ENCODE assay signal across 1 cellular context in the genomic region with DNA sequence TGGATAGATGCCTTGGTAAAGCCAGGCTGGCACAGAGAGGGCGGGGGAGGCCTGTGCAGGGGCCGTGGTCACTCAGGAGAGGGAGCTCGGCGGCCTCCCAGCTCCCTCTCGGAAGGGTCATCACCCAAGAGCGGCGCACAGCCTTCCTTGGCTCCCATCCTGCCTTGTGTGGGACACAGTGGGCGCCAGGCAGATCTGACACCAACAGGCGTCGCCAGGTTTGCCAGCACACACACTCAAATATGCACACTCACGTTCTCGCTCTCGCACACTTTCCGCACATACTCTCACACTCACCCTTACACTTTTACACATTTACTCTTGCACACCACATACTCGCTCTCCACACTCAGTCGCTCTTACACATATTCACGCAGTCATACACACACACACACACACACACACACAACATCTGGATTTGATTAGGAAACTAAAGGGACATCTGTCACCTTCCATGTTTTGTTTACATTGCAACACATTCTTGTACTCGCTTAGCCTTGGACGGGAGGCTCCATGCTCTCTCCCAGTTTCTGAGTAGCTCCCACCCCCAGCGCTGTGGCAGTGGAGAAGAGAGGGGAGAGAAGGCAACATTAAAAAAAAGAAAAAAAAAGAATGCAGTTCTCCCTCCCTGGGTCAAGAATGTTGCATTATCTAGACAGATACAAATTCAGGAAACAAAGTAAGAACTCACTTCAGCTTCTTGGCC.
TF ChIP-seq lines count a peak whose summit lies in the region.

No MANE protein-coding gene starts in this region.

TF ChIP-seq in HepG2, 621 proteins besides CTCF, POLR2A, EP300 and RAD21 (continued from another document and continues in another):
- TF ChIP-seq ZHX2 (IDR thresholded peaks at IDR 0.05; ENCODE audit: low read depth): no peak
- no peak for TF ChIP-seq ZHX2 (CRISPR knock-in tag; IDR thresholded peaks at IDR 0.05; ENCODE audit: borderline replicate concordance)
- TF ChIP-seq ZNF549 (CRISPR knock-in tag; IDR thresholded peaks at IDR 0.05): no peak
- TF ChIP-seq, protein P1, sequence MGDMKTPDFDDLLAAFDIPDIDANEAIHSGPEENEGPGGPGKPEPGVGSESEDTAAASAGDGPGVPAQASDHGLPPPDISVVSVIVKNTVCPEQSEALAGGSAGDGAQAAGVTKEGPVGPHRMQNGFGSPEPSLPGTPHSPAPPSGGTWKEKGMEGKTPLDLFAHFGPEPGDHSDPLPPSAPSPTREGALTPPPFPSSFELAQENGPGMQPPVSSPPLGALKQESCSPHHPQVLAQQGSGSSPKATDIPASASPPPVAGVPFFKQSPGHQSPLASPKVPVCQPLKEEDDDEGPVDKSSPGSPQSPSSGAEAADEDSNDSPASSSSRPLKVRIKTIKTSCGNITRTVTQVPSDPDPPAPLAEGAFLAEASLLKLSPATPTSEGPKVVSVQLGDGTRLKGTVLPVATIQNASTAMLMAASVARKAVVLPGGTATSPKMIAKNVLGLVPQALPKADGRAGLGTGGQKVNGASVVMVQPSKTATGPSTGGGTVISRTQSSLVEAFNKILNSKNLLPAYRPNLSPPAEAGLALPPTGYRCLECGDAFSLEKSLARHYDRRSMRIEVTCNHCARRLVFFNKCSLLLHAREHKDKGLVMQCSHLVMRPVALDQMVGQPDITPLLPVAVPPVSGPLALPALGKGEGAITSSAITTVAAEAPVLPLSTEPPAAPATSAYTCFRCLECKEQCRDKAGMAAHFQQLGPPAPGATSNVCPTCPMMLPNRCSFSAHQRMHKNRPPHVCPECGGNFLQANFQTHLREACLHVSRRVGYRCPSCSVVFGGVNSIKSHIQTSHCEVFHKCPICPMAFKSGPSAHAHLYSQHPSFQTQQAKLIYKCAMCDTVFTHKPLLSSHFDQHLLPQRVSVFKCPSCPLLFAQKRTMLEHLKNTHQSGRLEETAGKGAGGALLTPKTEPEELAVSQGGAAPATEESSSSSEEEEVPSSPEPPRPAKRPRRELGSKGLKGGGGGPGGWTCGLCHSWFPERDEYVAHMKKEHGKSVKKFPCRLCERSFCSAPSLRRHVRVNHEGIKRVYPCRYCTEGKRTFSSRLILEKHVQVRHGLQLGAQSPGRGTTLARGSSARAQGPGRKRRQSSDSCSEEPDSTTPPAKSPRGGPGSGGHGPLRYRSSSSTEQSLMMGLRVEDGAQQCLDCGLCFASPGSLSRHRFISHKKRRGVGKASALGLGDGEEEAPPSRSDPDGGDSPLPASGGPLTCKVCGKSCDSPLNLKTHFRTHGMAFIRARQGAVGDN (CRISPR knock-in tag; IDR thresholded peaks at IDR 0.05): peak; percentile 19; the same call in 1 of the 2 replicates
- TF ChIP-seq ZNF292 (CRISPR knock-in tag; IDR thresholded peaks at IDR 0.05; ENCODE audit: borderline replicate concordance, low read depth): no peak
- no peak for TF ChIP-seq ZNF34 (CRISPR knock-in tag; IDR thresholded peaks at IDR 0.05; ENCODE audit: borderline replicate concordance)
- TF ChIP-seq, protein P2, sequence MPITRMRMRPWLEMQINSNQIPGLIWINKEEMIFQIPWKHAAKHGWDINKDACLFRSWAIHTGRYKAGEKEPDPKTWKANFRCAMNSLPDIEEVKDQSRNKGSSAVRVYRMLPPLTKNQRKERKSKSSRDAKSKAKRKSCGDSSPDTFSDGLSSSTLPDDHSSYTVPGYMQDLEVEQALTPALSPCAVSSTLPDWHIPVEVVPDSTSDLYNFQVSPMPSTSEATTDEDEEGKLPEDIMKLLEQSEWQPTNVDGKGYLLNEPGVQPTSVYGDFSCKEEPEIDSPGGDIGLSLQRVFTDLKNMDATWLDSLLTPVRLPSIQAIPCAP (CRISPR knock-in tag; IDR thresholded peaks at IDR 0.05; ENCODE audit: low read depth): no peak
- no peak for TF ChIP-seq NR0B2 (CRISPR knock-in tag; IDR thresholded peaks at IDR 0.05)
- no peak for TF ChIP-seq ZNF234 (CRISPR knock-in tag; conservative IDR thresholded peaks at IDR 0.05)
- TF ChIP-seq HNRNPH1 (optimal IDR thresholded peaks at IDR 0.05; ENCODE audit: low read depth, low read length): no peak
- TF ChIP-seq, protein P3, sequence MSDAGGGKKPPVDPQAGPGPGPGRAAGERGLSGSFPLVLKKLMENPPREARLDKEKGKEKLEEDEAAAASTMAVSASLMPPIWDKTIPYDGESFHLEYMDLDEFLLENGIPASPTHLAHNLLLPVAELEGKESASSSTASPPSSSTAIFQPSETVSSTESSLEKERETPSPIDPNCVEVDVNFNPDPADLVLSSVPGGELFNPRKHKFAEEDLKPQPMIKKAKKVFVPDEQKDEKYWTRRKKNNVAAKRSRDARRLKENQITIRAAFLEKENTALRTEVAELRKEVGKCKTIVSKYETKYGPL (CRISPR knock-in tag; IDR thresholded peaks at IDR 0.05): no peak
- 0 out of 2 replicates have a peak, but pooled peaks have one; percentile 11 for TF ChIP-seq ZMYM4 (CRISPR knock-in tag; IDR thresholded peaks at IDR 0.05)
- no peak for TF ChIP-seq LCORL (IDR thresholded peaks at IDR 0.05)
- peak; percentile 53; the same call in 1 of the 2 replicates for TF ChIP-seq LCORL (CRISPR knock-in tag; IDR thresholded peaks at IDR 0.05)
- TF ChIP-seq SOX5 (CRISPR knock-in tag; IDR thresholded peaks at IDR 0.05; ENCODE audit: borderline replicate concordance): no peak
- TF ChIP-seq MTA3 (CRISPR knock-in tag; IDR thresholded peaks at IDR 0.05): no peak
- no peak for TF ChIP-seq ZNF563 (CRISPR knock-in tag; IDR thresholded peaks at IDR 0.05)
- no peak for TF ChIP-seq ZNF75D (CRISPR knock-in tag; IDR thresholded peaks at IDR 0.05; ENCODE audit: borderline replicate concordance)
- TF ChIP-seq, protein P4, sequence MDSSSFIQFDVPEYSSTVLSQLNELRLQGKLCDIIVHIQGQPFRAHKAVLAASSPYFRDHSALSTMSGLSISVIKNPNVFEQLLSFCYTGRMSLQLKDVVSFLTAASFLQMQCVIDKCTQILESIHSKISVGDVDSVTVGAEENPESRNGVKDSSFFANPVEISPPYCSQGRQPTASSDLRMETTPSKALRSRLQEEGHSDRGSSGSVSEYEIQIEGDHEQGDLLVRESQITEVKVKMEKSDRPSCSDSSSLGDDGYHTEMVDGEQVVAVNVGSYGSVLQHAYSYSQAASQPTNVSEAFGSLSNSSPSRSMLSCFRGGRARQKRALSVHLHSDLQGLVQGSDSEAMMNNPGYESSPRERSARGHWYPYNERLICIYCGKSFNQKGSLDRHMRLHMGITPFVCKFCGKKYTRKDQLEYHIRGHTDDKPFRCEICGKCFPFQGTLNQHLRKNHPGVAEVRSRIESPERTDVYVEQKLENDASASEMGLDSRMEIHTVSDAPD (CRISPR knock-in tag; IDR thresholded peaks at IDR 0.05): 0 out of 2 replicates have a peak, but pooled peaks have one; percentile 21
- TF ChIP-seq ZNF552 (CRISPR knock-in tag; IDR thresholded peaks at IDR 0.05; ENCODE audit: borderline replicate concordance): no peak
- TF ChIP-seq GMEB1 (CRISPR knock-in tag; IDR thresholded peaks at IDR 0.05; ENCODE audit: borderline replicate concordance): no peak
- peak; percentile 69; the same call in 1 of the 2 replicates for TF ChIP-seq FOXA3 (CRISPR knock-in tag; IDR thresholded peaks at IDR 0.05)
- TF ChIP-seq IKZF1 (IDR thresholded peaks at IDR 0.05): no peak
- TF ChIP-seq MYNN (CRISPR knock-in tag; IDR thresholded peaks at IDR 0.05; ENCODE audit: low read depth): no peak
- peak; percentile 21; the same call in 1 of the 2 replicates for TF ChIP-seq ARID4A (CRISPR knock-in tag; IDR thresholded peaks at IDR 0.05; ENCODE audit: borderline replicate concordance)
- TF ChIP-seq, protein P5, sequence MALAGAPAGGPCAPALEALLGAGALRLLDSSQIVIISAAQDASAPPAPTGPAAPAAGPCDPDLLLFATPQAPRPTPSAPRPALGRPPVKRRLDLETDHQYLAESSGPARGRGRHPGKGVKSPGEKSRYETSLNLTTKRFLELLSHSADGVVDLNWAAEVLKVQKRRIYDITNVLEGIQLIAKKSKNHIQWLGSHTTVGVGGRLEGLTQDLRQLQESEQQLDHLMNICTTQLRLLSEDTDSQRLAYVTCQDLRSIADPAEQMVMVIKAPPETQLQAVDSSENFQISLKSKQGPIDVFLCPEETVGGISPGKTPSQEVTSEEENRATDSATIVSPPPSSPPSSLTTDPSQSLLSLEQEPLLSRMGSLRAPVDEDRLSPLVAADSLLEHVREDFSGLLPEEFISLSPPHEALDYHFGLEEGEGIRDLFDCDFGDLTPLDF (CRISPR knock-in tag; IDR thresholded peaks at IDR 0.05): no peak
- TF ChIP-seq CEBPG (CRISPR knock-in tag; IDR thresholded peaks at IDR 0.05): peak; percentile 67
- TF ChIP-seq ZSCAN29 (CRISPR knock-in tag; conservative IDR thresholded peaks at IDR 0.05): no peak
- no peak for TF ChIP-seq ARNTL (CRISPR knock-in tag; IDR thresholded peaks at IDR 0.05)
- TF ChIP-seq DDIT3 (CRISPR knock-in tag; IDR thresholded peaks at IDR 0.05): no peak
- TF ChIP-seq ARID2 (CRISPR knock-in tag; IDR thresholded peaks at IDR 0.05; ENCODE audit: borderline replicate concordance): no peak
- TF ChIP-seq AGO1 (IDR thresholded peaks at IDR 0.05; ENCODE audit: low read depth, low read length, poor library complexity, severe bottlenecking): no peak
